Comparison of ENCODE assay signal across 1 cellular context in the genomic region with DNA sequence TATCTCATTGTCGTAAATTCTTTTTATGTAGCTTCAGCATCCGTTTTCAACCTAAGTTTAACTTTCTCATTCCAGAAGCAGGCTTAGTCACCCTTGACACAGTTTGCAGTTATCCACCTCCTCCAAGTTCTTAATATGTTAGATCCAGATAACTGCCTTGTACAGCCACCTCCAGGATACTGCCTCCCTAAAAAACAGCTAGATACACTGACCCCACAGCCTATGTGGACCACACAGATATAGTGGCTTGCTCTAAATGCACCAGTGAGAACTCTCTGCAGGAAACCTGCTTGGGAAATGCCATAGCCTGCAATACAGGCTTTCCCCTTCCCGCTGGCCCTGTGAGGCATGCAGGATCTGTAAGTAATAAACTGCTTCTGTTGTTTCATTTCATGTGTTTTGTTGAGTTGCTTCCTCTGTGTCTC.
A peak's percentile ranks its signal among the peaks of the same experiment; 100 is the strongest.
TF ChIP-seq lines count a peak whose summit lies in the region.

No MANE protein-coding gene starts in this region.

TF ChIP-seq in HEK293, 187 proteins besides CTCF, POLR2A, EP300 and RAD21:
- TF ChIP-seq ELK4 (IDR thresholded peaks at IDR 0.05; ENCODE audit: borderline replicate concordance, low read depth, low read length) (no peak), ZNF266 (tag by site-specific recombination; IDR thresholded peaks at IDR 0.05; ENCODE audit: low read depth) (peak; percentile 97)
TF ChIP-seq in HEK293: peak in this region for 1.
